ENCODE assay signal across 19 cellular contexts in the genomic region with DNA sequence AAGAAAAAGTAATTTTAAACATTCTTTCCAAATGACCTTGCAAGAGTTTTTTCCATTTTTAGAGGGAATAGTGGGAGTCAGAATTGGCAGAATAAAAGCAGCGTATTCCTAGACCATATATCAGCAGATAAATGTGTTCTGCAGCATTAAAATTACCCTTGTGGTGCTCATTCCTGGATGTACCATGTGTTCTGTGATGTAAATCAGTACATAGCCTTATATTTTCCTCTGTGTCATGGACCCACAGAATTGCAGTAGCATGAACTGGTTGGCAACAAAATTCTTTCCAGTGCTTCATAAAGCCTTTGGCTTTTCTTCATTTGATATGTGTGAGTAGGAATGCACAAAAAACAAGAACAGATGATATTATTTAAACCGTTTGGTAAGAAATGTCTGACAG.
"Had no signal": no experiment of that assay in that cellular context is flagged by ENCODE, and none has a peak within 500 bp of the region (broad histone marks: within the 10 kb centered on the region; RNA-seq: fewer than 3 reads in every experiment).

No MANE protein-coding gene starts in this region.

- H3K27me3 ChIP-seq: gastroesophageal sphincter, neutrophil, ovary, right atrium auricular region, sigmoid colon, testis, transverse colon had no signal

- H3K4me3 ChIP-seq: gastroesophageal sphincter, ovary, right atrium auricular region, sigmoid colon, testis, transverse colon had no signal

- H3K9me3 ChIP-seq: gastroesophageal sphincter, neutrophil, ovary, right atrium auricular region, sigmoid colon, testis, transverse colon had no signal

- DNase-seq: erythroblast; glutamatergic neuron; islet precursor cell; mammary epithelial cell; naive thymus-derived CD4-positive, alpha-beta T cell; ovary; sigmoid colon; small intestine; stimulated activated CD4-positive, alpha-beta T cell treated with anti-CD3 and anti-CD28 coated beads, Interleukin-12 subunit alpha, Interleukin-12 subunit beta, amount 100 ng/mL, for 4 hours; stimulated activated CD4-positive, alpha-beta T cell treated with anti-CD3 and anti-CD28 coated beads, Interleukin-2, amount 100 ng/mL, for 48 hours; stimulated activated CD8-positive, alpha-beta memory T cell treated with anti-CD3 and anti-CD28 coated beads, Interleukin-4, amount 100 ng/mL, for 48 hours; stimulated activated naive CD8-positive, alpha-beta T cell treated with anti-CD3 and anti-CD28 coated beads, Interleukin-15, Interleukin-2, amounts not matched to agents 100 U/mL and 50 U/mL, for 24 hours; testis; transverse colon had no signal

- ATAC-seq: gastroesophageal sphincter; left lobe of liver; naive thymus-derived CD4-positive, alpha-beta T cell; stimulated activated effector memory CD8-positive, alpha-beta T cell treated with anti-CD3 and anti-CD28 coated beads, Interleukin-12 subunit alpha, Interleukin-12 subunit beta, amount 100 ng/mL, for 72 hours; stimulated activated naive CD8-positive, alpha-beta T cell treated with anti-CD3 and anti-CD28 coated beads, Interleukin-15, Interleukin-2, amounts not matched to agents 100 U/mL and 50 U/mL, for 24 hours had no signal

- H3K27ac ChIP-seq: gastroesophageal sphincter, neutrophil, ovary, right atrium auricular region, sigmoid colon, testis, transverse colon had no signal

- H3K36me3 ChIP-seq: gastroesophageal sphincter, neutrophil, ovary, right atrium auricular region, sigmoid colon, transverse colon had no signal

- H3K4me1 ChIP-seq: gastroesophageal sphincter, right atrium auricular region, sigmoid colon, testis, transverse colon had no signal
